Comparison of ENCODE assay signal across 12 cellular contexts in genomic region chr7:50962281-50962883, GRCh38.
DNase-seq lines count a peak whose midpoint lies in the region; ATAC-seq, FAIRE-seq and TF ChIP-seq lines count a peak whose summit lies in the region.
"Had no signal": no experiment of that assay in that cellular context is flagged by ENCODE, and none has a peak within 500 bp of the region (broad histone marks: within the 10 kb centered on the region; RNA-seq: fewer than 3 reads in every experiment).

No MANE protein-coding gene starts in this region.

- in situ Hi-C loops in GM12878 (cut with MboI): no loop called here

- H3K9ac ChIP-seq in GM12878 (ENCODE audit: control insufficient read depth, insufficient read depth, low read length): no peak overlapping the region

- no peak overlapping the region for H3K27ac Mint-ChIP-seq in progenitor cell of endocrine pancreas
- H3K27ac Mint-ChIP-seq: memory B cell, type B pancreatic cell had no signal

- no peak for TF ChIP-seq RAD21 in GM12878 (IDR thresholded peaks at IDR 0.05; ENCODE audit: insufficient read depth, low read depth, low read length)

- TF ChIP-seq POLR2A in GM12878 (IDR thresholded peaks at IDR 0.05; ENCODE audit: low read depth, low read length) (no peak), GM12892 (IDR thresholded peaks at IDR 0.05; ENCODE audit: low read depth, low read length) (no peak)

- peaks cover 14% of the 10 kb centered on the region for H3K9me3 ChIP-seq in left ventricle myocardium inferior (replicated peaks)
- H3K9me3 ChIP-seq in GM12878 (replicated peaks; ENCODE audit: control insufficient read depth, insufficient read depth, low read length): no peaks in the 10 kb centered on the region

- no peak overlapping the region for H2AFZ ChIP-seq in GM12878 (ENCODE audit: control insufficient read depth, low read depth, low read length)

- intact Hi-C loops in left ventricle myocardium inferior (cut with micrococcal nuclease): no loop called here
- intact Hi-C loops in left cardiac atrium (cut with DNase I): no loop called here
- intact Hi-C loops in GM12878 (cut with micrococcal nuclease; ENCODE audit: unreplicated experiment): no loop called here

- H3K9me3 Mint-ChIP-seq in progenitor cell of endocrine pancreas (ENCODE audit: low read depth): peaks cover 7% of the 10 kb centered on the region
- H3K9me3 Mint-ChIP-seq: type B pancreatic cell had no signal

- SMC1A ChIA-PET in GM12878 (lab: Charles Lee; ENCODE audit: uncharacterized antibody, unreplicated experiment): no interaction called here

- H4K20me1 ChIP-seq in GM12878 (ENCODE audit: control insufficient read depth, insufficient read depth): no peaks in the 10 kb centered on the region

- H3K4me1 ChIP-seq in left ventricle myocardium inferior (peaks cover 23% of the 10 kb centered on the region), GM12878 (ENCODE audit: control insufficient read depth, insufficient read depth, low read length) (no peaks in the 10 kb centered on the region)

- CTCF ChIA-PET in GM12878 (lab: Yijun Ruan, JAX): no interaction called here

- no peak overlapping the region for H3K4me2 ChIP-seq in GM12878 (ENCODE audit: control insufficient read depth, insufficient read depth)

- H3K79me2 ChIP-seq in GM12878 (ENCODE audit: control insufficient read depth, insufficient read depth, low read length): no peaks in the 10 kb centered on the region

- RAD21 ChIA-PET in GM12878 (lab: Charles Lee; ENCODE audit: unreplicated experiment): no interaction called here

- DNase-seq in left ventricle myocardium inferior (no peak), left cardiac atrium (no peak), GM12878 (ENCODE audit: low read depth, low spot score) (no peak), OCI-M2 (lab: John Stamatoyannopoulos, UW; ENCODE audit: unreplicated experiment) (no peak), GM12892 (ENCODE audit: insufficient read length) (no peak), progenitor cell of endocrine pancreas (ENCODE audit: low spot score, unreplicated experiment) (no peak), NCI-H82 (lab: John Stamatoyannopoulos, UW) (no peak)
- DNase-seq: activated CD4-positive, alpha-beta T cell treated with anti-CD3 and anti-CD28 coated beads, Interleukin-2, amount 50 U/mL, for 4 hours; NCI-H2171 had no signal

- no peaks in the 10 kb centered on the region for H3K27me3 ChIP-seq in left ventricle myocardium inferior (ENCODE audit: low read depth)
- H3K27me3 ChIP-seq in GM12878 (replicated peaks in 1 of 2; ENCODE audit: control insufficient read depth in 2 of 2, insufficient read depth in 2 of 2, low read length in 1 of 2): no peaks in the 10 kb centered on the region

- POLR2A ChIA-PET in GM12878 (lab: Charles Lee): no interaction called here

- ATAC-seq in left cardiac atrium (no peak), HG03442 (IDR thresholded peaks at IDR 0.05; ENCODE audit: unreplicated experiment) (peak; percentile 39), GM12878 (peak; percentile 39)

- FAIRE-seq in GM12878 (lab: Jason Lieb, UNC) (no peak), GM12892 (lab: Jason Lieb, UNC) (no peak)

- H3K4me1 Mint-ChIP-seq in progenitor cell of endocrine pancreas (ENCODE audit: low read depth): peaks cover 5% of the 10 kb centered on the region
- H3K4me1 Mint-ChIP-seq: memory B cell had no signal

- TF ChIP-seq EP300 in GM12878 (IDR thresholded peaks at IDR 0.05; ENCODE audit: borderline replicate concordance in 1 of 2, control insufficient read depth in 1 of 2, low read depth in 2 of 2, low read length in 2 of 2): no peak

- no TSS peak for BruUV-seq in GM12878 (replicated peaks; lab: Mats Ljungman, UMichigan)

- peak overlapping the region; percentile 40 for H3K27ac ChIP-seq in left ventricle myocardium inferior (replicated peaks)
- no peak overlapping the region for H3K27ac ChIP-seq in GM12878 (ENCODE audit: control insufficient read depth, insufficient read depth)

- H3K4me3 ChIP-seq in left ventricle myocardium inferior (no peak overlapping the region), GM12878 (no peak overlapping the region)

- H3K36me3 Mint-ChIP-seq in progenitor cell of endocrine pancreas (ENCODE audit: insufficient read depth): peaks cover 3% of the 10 kb centered on the region
- H3K36me3 Mint-ChIP-seq: memory B cell, type B pancreatic cell had no signal

- no peaks in the 10 kb centered on the region for H3K36me3 ChIP-seq in left ventricle myocardium inferior
- H3K36me3 ChIP-seq in GM12878 (ENCODE audit: control insufficient read depth in 2 of 2, insufficient read depth in 2 of 2, low read length in 1 of 2): no peaks in the 10 kb centered on the region

- no peaks in the 10 kb centered on the region for H3K27me3 Mint-ChIP-seq in progenitor cell of endocrine pancreas
- H3K27me3 Mint-ChIP-seq: type B pancreatic cell had no signal

- H3K4me3 Mint-ChIP-seq in progenitor cell of endocrine pancreas (ENCODE audit: low read depth): no peak overlapping the region
- H3K4me3 Mint-ChIP-seq: memory B cell, type B pancreatic cell had no signal

- TF ChIP-seq CTCF in left ventricle myocardium inferior (IDR thresholded peaks at IDR 0.05; ENCODE audit: borderline replicate concordance) (no peak), GM12878 (IDR thresholded peaks at IDR 0.05 in 2 of 3, conservative IDR thresholded peaks at IDR 0.05 in 1 of 3; ENCODE audit: control insufficient read depth in 2 of 3, extremely low read depth in 1 of 3, insufficient read depth in 1 of 3, low read depth in 3 of 3, low read length in 3 of 3) (no peak), progenitor cell of endocrine pancreas (IDR thresholded peaks at IDR 0.05; ENCODE audit: unreplicated experiment) (no peak)

- 19% methylated on average over 10 of the region's 10 CpGs for WGBS in GM12878 (ENCODE audit: insufficient coverage, insufficient replicate concordance, low lambda C conversion rate, missing lambda C conversion rate)

TF ChIP-seq in GM12878, 131 proteins besides CTCF, POLR2A, EP300 and RAD21:
- TF ChIP-seq, protein P1, sequence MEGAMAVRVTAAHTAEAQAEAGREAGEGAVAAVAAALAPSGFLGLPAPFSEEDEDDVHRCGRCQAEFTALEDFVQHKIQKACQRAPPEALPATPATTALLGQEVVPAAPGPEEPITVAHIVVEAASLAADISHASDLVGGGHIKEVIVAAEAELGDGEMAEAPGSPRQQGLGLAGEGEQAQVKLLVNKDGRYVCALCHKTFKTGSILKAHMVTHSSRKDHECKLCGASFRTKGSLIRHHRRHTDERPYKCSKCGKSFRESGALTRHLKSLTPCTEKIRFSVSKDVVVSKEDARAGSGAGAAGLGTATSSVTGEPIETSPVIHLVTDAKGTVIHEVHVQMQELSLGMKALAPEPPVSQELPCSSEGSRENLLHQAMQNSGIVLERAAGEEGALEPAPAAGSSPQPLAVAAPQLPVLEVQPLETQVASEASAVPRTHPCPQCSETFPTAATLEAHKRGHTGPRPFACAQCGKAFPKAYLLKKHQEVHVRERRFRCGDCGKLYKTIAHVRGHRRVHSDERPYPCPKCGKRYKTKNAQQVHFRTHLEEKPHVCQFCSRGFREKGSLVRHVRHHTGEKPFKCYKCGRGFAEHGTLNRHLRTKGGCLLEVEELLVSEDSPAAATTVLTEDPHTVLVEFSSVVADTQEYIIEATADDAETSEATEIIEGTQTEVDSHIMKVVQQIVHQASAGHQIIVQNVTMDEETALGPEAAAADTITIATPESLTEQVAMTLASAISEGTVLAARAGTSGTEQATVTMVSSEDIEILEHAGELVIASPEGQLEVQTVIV (IDR thresholded peaks at IDR 0.05; ENCODE audit: borderline replicate concordance, partially characterized antibody): no peak
- no peak for TF ChIP-seq CHD4 (IDR thresholded peaks at IDR 0.05)
- TF ChIP-seq SPI1 (IDR thresholded peaks at IDR 0.05; ENCODE audit: borderline replicate concordance, insufficient read depth, low read depth, low read length): 0 out of 2 replicates have a peak, but pooled peaks have one; percentile 5
- TF ChIP-seq JUND (IDR thresholded peaks at IDR 0.05; ENCODE audit: low read depth, low read length): no peak
- TF ChIP-seq NRF1 (conservative IDR thresholded peaks at IDR 0.05; ENCODE audit: low read depth, low read length): no peak
- no peak for TF ChIP-seq E2F8 (IDR thresholded peaks at IDR 0.05; ENCODE audit: low read depth, partially characterized antibody)

Comparison
In these comparisons a context has a peak if more than half of its experiments do, and no peak if none do; other contexts are left out.
1. ATAC-seq: peak in HG03442 (single experiment) and GM12878 (single experiment); none in left cardiac atrium (0 of 2).